In the genomic region with DNA sequence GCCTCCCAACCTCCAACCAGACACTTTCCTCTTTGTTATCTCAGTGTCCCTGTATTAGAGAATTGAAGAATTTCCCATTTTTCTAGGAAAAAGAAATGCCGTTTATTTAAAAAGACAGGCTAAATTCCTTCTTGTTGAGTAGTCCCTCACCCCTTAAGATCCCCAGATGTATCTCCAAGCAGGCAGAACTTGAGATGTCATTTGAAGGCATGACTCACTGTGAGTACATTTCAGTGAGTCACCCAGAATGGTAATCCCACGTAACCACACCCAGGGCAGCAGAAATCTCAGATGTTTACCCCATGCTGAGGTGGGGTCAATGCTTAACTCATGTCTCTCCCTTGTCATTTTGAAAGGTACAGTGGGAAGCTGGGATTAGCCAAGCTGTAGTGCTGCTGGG, we compare ENCODE assay signal across 1 cellular context.
A peak's percentile ranks its signal among the peaks of the same experiment; 100 is the strongest.
TF ChIP-seq lines count a peak whose summit lies in the region.

No MANE protein-coding gene starts in this region.

TF ChIP-seq in K562, 482 proteins besides CTCF, POLR2A, EP300 and RAD21 (continues in another document):
- TF ChIP-seq ZEB2 (IDR thresholded peaks at IDR 0.05) (peak; percentile 49; the same call in 1 of the 2 replicates), FOXO4 (CRISPR knock-in tag; IDR thresholded peaks at IDR 0.05) (no peak), ARID1B (IDR thresholded peaks at IDR 0.05) (peak; percentile 93), ZNF609 (CRISPR knock-in tag; IDR thresholded peaks at IDR 0.05; ENCODE audit: borderline replicate concordance) (no peak), HMGN3 (IDR thresholded peaks at IDR 0.05; ENCODE audit: borderline replicate concordance, extremely low read depth, insufficient read length, low read depth, low read length) (no peak), SMARCA4 (IDR thresholded peaks at IDR 0.05) (peak; percentile 98), ZC3H11A (IDR thresholded peaks at IDR 0.05; ENCODE audit: low read depth, low read length) (no peak), EP400 (IDR thresholded peaks at IDR 0.05) (peak; percentile 25; the same call in 1 of the 2 replicates), ETV5 (CRISPR knock-in tag; IDR thresholded peaks at IDR 0.05; ENCODE audit: low read depth) (no peak), HDAC1 (IDR thresholded peaks at IDR 0.05) (peak in 1 of 2 experiments; percentile 96; a peak in 2 of 4 replicates), JUN (IDR thresholded peaks at IDR 0.05; ENCODE audit: borderline replicate concordance, low read depth, low read length) (peak; percentile 100), JUN (CRISPR knock-in tag; IDR thresholded peaks at IDR 0.05; ENCODE audit: borderline replicate concordance) (no peak), EGR1 (conservative IDR thresholded peaks at IDR 0.05) (peak; percentile 51), TEAD4 (IDR thresholded peaks at IDR 0.05; ENCODE audit: low read length) (peak; percentile 84), TEAD4 (CRISPR knock-in tag; IDR thresholded peaks at IDR 0.05; ENCODE audit: borderline replicate concordance) (no peak), THAP7 (CRISPR knock-in tag; IDR thresholded peaks at IDR 0.05) (no peak), TBL1XR1 (IDR thresholded peaks at IDR 0.05; ENCODE audit: low read length in 2 of 2) (peak in 1 of 2 experiments; percentile 61; a peak in 1 of 4 replicates), FOXJ2 (tag; IDR thresholded peaks at IDR 0.05) (0 out of 2 replicates have a peak, but pooled peaks have one; percentile 27), NR2C1 (IDR thresholded peaks at IDR 0.05) (0 out of 2 replicates have a peak, but pooled peaks have one; percentile 19), NR2C1 (tag; IDR thresholded peaks at IDR 0.05) (no peak), DACH1 (IDR thresholded peaks at IDR 0.05; ENCODE audit: partially characterized antibody) (peak; percentile 50), CBFA2T3 (IDR thresholded peaks at IDR 0.05) (peak; percentile 83), ATF1 (CRISPR knock-in tag; IDR thresholded peaks at IDR 0.05) (no peak), ATF1 (tag; IDR thresholded peaks at IDR 0.05) (peak; percentile 30; the same call in 1 of the 2 replicates), ARNT (IDR thresholded peaks at IDR 0.05) (peak in 1 of 2 experiments; percentile 79; a peak in 1 of 4 replicates), MNT (conservative IDR thresholded peaks at IDR 0.05) (peak in 1 of 2 experiments; percentile 81; a peak in 2 of 4 replicates), MTA1 (IDR thresholded peaks at IDR 0.05; ENCODE audit: borderline replicate concordance) (peak; percentile 39; the same call in 1 of the 2 replicates), ZNF778 (CRISPR knock-in tag; IDR thresholded peaks at IDR 0.05) (no peak), NR1H2 (CRISPR knock-in tag; IDR thresholded peaks at IDR 0.05) (no peak), PHF21A (IDR thresholded peaks at IDR 0.05; ENCODE audit: borderline replicate concordance, low read depth) (peak; percentile 92; the same call in 1 of the 2 replicates), ZNF830 (CRISPR knock-in tag; IDR thresholded peaks at IDR 0.05) (no peak), SETDB1 (IDR thresholded peaks at IDR 0.05; ENCODE audit: low read length) (peak; percentile 58), CEBPG (CRISPR knock-in tag; IDR thresholded peaks at IDR 0.05) (peak; percentile 67; the same call in 1 of the 2 replicates), CEBPG (tag; conservative IDR thresholded peaks at IDR 0.05 in 1 of 2, IDR thresholded peaks at IDR 0.05 in 1 of 2) (peak in 1 of 2 experiments; percentile 64; a peak in 1 of 4 replicates), NFE2 (IDR thresholded peaks at IDR 0.05; ENCODE audit: low read depth) (peak; percentile 76), ZNF431 (CRISPR knock-in tag; IDR thresholded peaks at IDR 0.05) (no peak), SMARCE1 (IDR thresholded peaks at IDR 0.05) (peak; percentile 98), TBP (optimal IDR thresholded peaks at IDR 0.05; ENCODE audit: low read depth, low read length) (no peak), TCF3 (CRISPR knock-in tag; IDR thresholded peaks at IDR 0.05) (peak; percentile 62), MEIS2 (IDR thresholded peaks at IDR 0.05; ENCODE audit: partially characterized antibody) (peak; percentile 74), FOS (IDR thresholded peaks at IDR 0.05; ENCODE audit: extremely low read depth, insufficient read length) (peak; percentile 85), HNRNPLL (IDR thresholded peaks at IDR 0.05; ENCODE audit: low read depth, low read length, poor library complexity, severe bottlenecking) (no peak), SMARCC2 (IDR thresholded peaks at IDR 0.05; ENCODE audit: low read depth) (peak; percentile 94), HDAC2 (IDR thresholded peaks at IDR 0.05) (peak; percentile 89), RNF2 (IDR thresholded peaks at IDR 0.05) (peak; percentile 43; the same call in 1 of the 2 replicates), PHF8 (IDR thresholded peaks at IDR 0.05; ENCODE audit: borderline replicate concordance, low read length) (no peak), CSDE1 (IDR thresholded peaks at IDR 0.05) (0 out of 4 replicates have a peak, but pooled peaks of 1 of the 2 experiments have one; percentile 1), TAL1 (IDR thresholded peaks at IDR 0.05) (peak; percentile 28; the same call in 1 of the 2 replicates)
- TF ChIP-seq, protein P1, sequence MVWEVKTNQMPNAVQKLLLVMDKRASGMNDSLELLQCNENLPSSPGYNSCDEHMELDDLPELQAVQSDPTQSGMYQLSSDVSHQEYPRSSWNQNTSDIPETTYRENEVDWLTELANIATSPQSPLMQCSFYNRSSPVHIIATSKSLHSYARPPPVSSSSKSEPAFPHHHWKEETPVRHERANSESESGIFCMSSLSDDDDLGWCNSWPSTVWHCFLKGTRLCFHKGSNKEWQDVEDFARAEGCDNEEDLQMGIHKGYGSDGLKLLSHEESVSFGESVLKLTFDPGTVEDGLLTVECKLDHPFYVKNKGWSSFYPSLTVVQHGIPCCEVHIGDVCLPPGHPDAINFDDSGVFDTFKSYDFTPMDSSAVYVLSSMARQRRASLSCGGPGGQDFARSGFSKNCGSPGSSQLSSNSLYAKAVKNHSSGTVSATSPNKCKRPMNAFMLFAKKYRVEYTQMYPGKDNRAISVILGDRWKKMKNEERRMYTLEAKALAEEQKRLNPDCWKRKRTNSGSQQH (CRISPR knock-in tag; IDR thresholded peaks at IDR 0.05): 0 out of 2 replicates have a peak, but pooled peaks have one; percentile 5
- TF ChIP-seq, protein P2, sequence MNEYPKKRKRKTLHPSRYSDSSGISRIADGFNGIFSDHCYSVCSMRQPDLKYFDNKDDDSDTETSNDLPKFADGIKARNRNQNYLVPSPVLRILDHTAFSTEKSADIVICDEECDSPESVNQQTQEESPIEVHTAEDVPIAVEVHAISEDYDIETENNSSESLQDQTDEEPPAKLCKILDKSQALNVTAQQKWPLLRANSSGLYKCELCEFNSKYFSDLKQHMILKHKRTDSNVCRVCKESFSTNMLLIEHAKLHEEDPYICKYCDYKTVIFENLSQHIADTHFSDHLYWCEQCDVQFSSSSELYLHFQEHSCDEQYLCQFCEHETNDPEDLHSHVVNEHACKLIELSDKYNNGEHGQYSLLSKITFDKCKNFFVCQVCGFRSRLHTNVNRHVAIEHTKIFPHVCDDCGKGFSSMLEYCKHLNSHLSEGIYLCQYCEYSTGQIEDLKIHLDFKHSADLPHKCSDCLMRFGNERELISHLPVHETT (CRISPR knock-in tag; conservative IDR thresholded peaks at IDR 0.05 in 1 of 2, IDR thresholded peaks at IDR 0.05 in 1 of 2): peak in 1 of 2 experiments; percentile 25; a peak in 1 of 4 replicates
- TF ChIP-seq, protein P3, sequence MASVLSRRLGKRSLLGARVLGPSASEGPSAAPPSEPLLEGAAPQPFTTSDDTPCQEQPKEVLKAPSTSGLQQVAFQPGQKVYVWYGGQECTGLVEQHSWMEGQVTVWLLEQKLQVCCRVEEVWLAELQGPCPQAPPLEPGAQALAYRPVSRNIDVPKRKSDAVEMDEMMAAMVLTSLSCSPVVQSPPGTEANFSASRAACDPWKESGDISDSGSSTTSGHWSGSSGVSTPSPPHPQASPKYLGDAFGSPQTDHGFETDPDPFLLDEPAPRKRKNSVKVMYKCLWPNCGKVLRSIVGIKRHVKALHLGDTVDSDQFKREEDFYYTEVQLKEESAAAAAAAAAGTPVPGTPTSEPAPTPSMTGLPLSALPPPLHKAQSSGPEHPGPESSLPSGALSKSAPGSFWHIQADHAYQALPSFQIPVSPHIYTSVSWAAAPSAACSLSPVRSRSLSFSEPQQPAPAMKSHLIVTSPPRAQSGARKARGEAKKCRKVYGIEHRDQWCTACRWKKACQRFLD (CRISPR knock-in tag; IDR thresholded peaks at IDR 0.05): no peak
- TF ChIP-seq, protein P4, sequence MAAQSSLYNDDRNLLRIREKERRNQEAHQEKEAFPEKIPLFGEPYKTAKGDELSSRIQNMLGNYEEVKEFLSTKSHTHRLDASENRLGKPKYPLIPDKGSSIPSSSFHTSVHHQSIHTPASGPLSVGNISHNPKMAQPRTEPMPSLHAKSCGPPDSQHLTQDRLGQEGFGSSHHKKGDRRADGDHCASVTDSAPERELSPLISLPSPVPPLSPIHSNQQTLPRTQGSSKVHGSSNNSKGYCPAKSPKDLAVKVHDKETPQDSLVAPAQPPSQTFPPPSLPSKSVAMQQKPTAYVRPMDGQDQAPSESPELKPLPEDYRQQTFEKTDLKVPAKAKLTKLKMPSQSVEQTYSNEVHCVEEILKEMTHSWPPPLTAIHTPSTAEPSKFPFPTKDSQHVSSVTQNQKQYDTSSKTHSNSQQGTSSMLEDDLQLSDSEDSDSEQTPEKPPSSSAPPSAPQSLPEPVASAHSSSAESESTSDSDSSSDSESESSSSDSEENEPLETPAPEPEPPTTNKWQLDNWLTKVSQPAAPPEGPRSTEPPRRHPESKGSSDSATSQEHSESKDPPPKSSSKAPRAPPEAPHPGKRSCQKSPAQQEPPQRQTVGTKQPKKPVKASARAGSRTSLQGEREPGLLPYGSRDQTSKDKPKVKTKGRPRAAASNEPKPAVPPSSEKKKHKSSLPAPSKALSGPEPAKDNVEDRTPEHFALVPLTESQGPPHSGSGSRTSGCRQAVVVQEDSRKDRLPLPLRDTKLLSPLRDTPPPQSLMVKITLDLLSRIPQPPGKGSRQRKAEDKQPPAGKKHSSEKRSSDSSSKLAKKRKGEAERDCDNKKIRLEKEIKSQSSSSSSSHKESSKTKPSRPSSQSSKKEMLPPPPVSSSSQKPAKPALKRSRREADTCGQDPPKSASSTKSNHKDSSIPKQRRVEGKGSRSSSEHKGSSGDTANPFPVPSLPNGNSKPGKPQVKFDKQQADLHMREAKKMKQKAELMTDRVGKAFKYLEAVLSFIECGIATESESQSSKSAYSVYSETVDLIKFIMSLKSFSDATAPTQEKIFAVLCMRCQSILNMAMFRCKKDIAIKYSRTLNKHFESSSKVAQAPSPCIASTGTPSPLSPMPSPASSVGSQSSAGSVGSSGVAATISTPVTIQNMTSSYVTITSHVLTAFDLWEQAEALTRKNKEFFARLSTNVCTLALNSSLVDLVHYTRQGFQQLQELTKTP (IDR thresholded peaks at IDR 0.05; ENCODE audit: low read depth in 1 of 2, partially characterized antibody in 2 of 2): peak in 1 of 2 experiments; percentile 56
